In genomic region chr12:80710727-80711066, GRCh38 we compare ENCODE assay signal across 19 cellular contexts. TPM values are rescaled to one million over a fixed set of nuclear protein-coding genes. Genes with fewer than 3 reads are reported as not detected.
DNase-seq lines count a peak whose midpoint lies in the region; ATAC-seq lines count a peak whose summit lies in the region.
"Had no signal": no experiment of that assay in that cellular context is flagged by ENCODE, and none has a peak within 500 bp of the region (broad histone marks: within the 10 kb centered on the region; RNA-seq: fewer than 3 reads in every experiment).

No MANE protein-coding gene starts in this region.

- H3K9ac ChIP-seq in HUES64 (ENCODE audit: low read depth, low read length) (no peak overlapping the region), skeletal muscle tissue (ENCODE audit: low read depth in 1 of 3, low read length in 3 of 3) (peak overlapping the region; percentile 92 to 95 (median 93))
- H3K9ac ChIP-seq: neural progenitor cell had no signal

- H3K4me3 ChIP-seq in HUES64 (ENCODE audit: low read length) (peak overlapping the region; percentile 53; the same call in 1 of the 2 replicates), skeletal muscle tissue (ENCODE audit: low read length in 3 of 3) (peak overlapping the region; percentile 83 to 87 (median 85))
- H3K4me3 ChIP-seq: cardiac muscle cell, neural progenitor cell, tibial nerve had no signal

- H3K36me3 ChIP-seq in HUES64 (ENCODE audit: insufficient read depth, low read length) (no peaks in the 10 kb centered on the region), skeletal muscle tissue (ENCODE audit: control insufficient read depth in 3 of 3, insufficient read depth in 3 of 3, low read length in 3 of 3) (peaks cover 4 to 9% (median 6%) of the 10 kb centered on the region in 3 donors)
- H3K36me3 ChIP-seq: cardiac muscle cell, neural progenitor cell, tibial nerve had no signal

- peaks cover 62% of the 10 kb centered on the region for H3K4me1 ChIP-seq in HUES64 (ENCODE audit: insufficient read depth, low read length)
- H3K4me1 ChIP-seq in skeletal muscle tissue (ENCODE audit: control insufficient read depth in 3 of 3, insufficient read depth in 3 of 3, low read length in 3 of 3), result peaks cover 3 to 11% (median 4%) of the 10 kb centered on the region in 3 donors

- no peak for DNase-seq in cortex of kidney (lab: John Stamatoyannopoulos, UW)
- no peak for DNase-seq in NCI-H1417 (lab: John Stamatoyannopoulos, UW)
- DNase-seq: activated CD4-positive, alpha-beta T cell treated with anti-CD3 and anti-CD28 coated beads for 1 hour; activated naive CD8-positive, alpha-beta T cell treated with anti-CD3 and anti-CD28 coated beads, Interleukin-2, amount 10 ng/mL, durations not matched to agents 7 days and 5 days; CD4-positive, CD25-positive, alpha-beta regulatory T cell; EL; foreskin fibroblast; immature natural killer cell; IMR-90; stimulated activated CD4-positive, alpha-beta T cell treated with anti-CD3 and anti-CD28 coated beads, Interleukin-4, amount 100 ng/mL, for 1 hour had no signal

- H3K27me3 ChIP-seq in HUES64 (ENCODE audit: insufficient read depth, low read length) (peaks cover 100% of the 10 kb centered on the region), skeletal muscle tissue (ENCODE audit: control insufficient read depth in 3 of 3, insufficient read depth in 3 of 3, low read length in 3 of 3) (peaks cover 0 to 3% (median 0%) of the 10 kb centered on the region in 3 donors)

- ATAC-seq in GM19395 (IDR thresholded peaks at IDR 0.05; ENCODE audit: unreplicated experiment) (peak; percentile 23), HG02678 (IDR thresholded peaks at IDR 0.05; ENCODE audit: unreplicated experiment) (peak; percentile 9), HG03280 (IDR thresholded peaks at IDR 0.05; ENCODE audit: unreplicated experiment) (no peak)

- H3K27ac ChIP-seq in HUES64 (ENCODE audit: low read depth, low read length) (no peak overlapping the region), skeletal muscle tissue (ENCODE audit: low read depth, low read length) (peak overlapping the region; percentile 94)
- H3K27ac ChIP-seq: cardiac muscle cell, neural progenitor cell, tibial nerve had no signal

- H3K9me3 ChIP-seq in HUES64 (ENCODE audit: insufficient read depth, low read depth, low read length), result no peaks in the 10 kb centered on the region
- no peaks in the 10 kb centered on the region for H3K9me3 ChIP-seq in skeletal muscle tissue (ENCODE audit: control insufficient read depth in 3 of 3, low read length in 3 of 3)
- H3K9me3 ChIP-seq: tibial nerve had no signal

RNA-seq across cellular contexts. Expression of gene MYF6, which starts 3.3 kb away (rescaled TPM):
- polyA plus RNA-seq in HUES64 (2013, experiment 1 of 2), result not detected
- not detected for polyA plus RNA-seq in HUES64 (2013, experiment 2 of 2)
- 136 TPM for total RNA-seq in skeletal muscle tissue
- total RNA-seq: activated naive CD8-positive, alpha-beta T cell treated with anti-CD3 and anti-CD28 coated beads, Interleukin-2, amount 10 ng/mL, durations not matched to agents 7 days and 5 days; cardiac muscle cell; CD4-positive, CD25-positive, alpha-beta regulatory T cell; IMR-90; lung microvascular endothelial cell; tibial nerve had no signal
- polyA plus RNA-seq: cardiac muscle cell; CD4-positive, CD25-positive, alpha-beta regulatory T cell; immature natural killer cell; IMR-90 had no signal

RNA-seq across cellular contexts. Expression of gene MYF5, which starts 6.0 kb away (rescaled TPM):
- polyA plus RNA-seq in HUES64 (2013, experiment 1 of 2), result not detected
- not detected for polyA plus RNA-seq in HUES64 (2013, experiment 2 of 2)
- total RNA-seq in skeletal muscle tissue, result 28.2 TPM
- total RNA-seq: activated naive CD8-positive, alpha-beta T cell treated with anti-CD3 and anti-CD28 coated beads, Interleukin-2, amount 10 ng/mL, durations not matched to agents 7 days and 5 days; cardiac muscle cell; CD4-positive, CD25-positive, alpha-beta regulatory T cell; IMR-90; lung microvascular endothelial cell; tibial nerve had no signal
- polyA plus RNA-seq: cardiac muscle cell; CD4-positive, CD25-positive, alpha-beta regulatory T cell; immature natural killer cell; IMR-90 had no signal
